20 cellular contexts compared by ENCODE assay signal in the genomic region with DNA sequence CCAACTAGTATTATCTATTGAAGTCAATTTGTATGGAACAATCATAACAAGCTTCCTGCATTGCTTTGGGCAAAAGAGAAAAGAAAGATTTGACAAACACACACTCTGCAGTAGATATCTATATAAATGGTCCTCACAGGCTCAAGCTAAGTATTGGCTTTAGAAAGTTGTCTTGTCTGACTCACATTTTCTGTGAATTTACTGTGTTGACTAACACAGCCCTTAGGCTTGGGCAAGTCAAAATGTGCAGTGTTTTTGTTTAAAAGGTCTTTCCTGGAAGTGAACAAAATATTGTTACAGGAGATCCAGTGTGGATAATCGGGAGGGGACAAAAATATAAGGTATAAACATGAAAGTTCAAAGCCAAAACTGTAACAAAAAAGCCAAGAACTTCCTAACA.
"Had no signal": no experiment of that assay in that cellular context is flagged by ENCODE, and none has a peak within 500 bp of the region (broad histone marks: within the 10 kb centered on the region; RNA-seq: fewer than 3 reads in every experiment).

No MANE protein-coding gene starts in this region.

- H3K4me3 ChIP-seq: left ventricle myocardium inferior, mucosa of descending colon, prostate gland, skin epidermis, suprapubic skin, vagina had no signal

- H3K27me3 Mint-ChIP-seq: activated naive CD8-positive, alpha-beta T cell; naive B cell had no signal

- H3K9me3 Mint-ChIP-seq: activated T-helper 1 cell treated with anti-CD3 and anti-CD28 coated beads, Interleukin-12 subunit alpha, Interleukin-12 subunit beta, Interleukin-2, Interleukin-4 antibody, amounts not matched to agents 30 ng/mL and 10 ng/mL and 1 ng/mL, durations not matched to agents 14 hours and 24 hours and 36 hours; stimulated activated naive CD8-positive, alpha-beta T cell treated with anti-CD3 and anti-CD28 coated beads, Interleukin-15, Interleukin-2, amounts not matched to agents 100 ng/mL and 50 ng/mL, for 24 hours; T-helper 1 cell treated with Interleukin-12 subunit alpha and Interleukin-12 subunit beta and Interleukin-4 antibody, amounts not matched to agents 30 μg/mL and 1 μg/mL, for 36 hours had no signal

- H3K27me3 ChIP-seq: suprapubic skin, vagina had no signal

- ATAC-seq: mucosa of descending colon, right cardiac atrium had no signal

- H3K36me3 ChIP-seq: left ventricle myocardium inferior, prostate gland, suprapubic skin, vagina had no signal

- H3K9me3 ChIP-seq: mucosa of descending colon, prostate gland, suprapubic skin, vagina had no signal

- H3K4me1 ChIP-seq: left ventricle myocardium inferior, prostate gland, suprapubic skin, vagina had no signal

- H3K4me1 Mint-ChIP-seq: endodermal cell, immature natural killer cell, naive B cell, neural crest cell had no signal

- DNase-seq: activated CD4-positive, alpha-beta T cell treated with anti-CD3 and anti-CD28 coated beads, Interleukin-2, amount 50 U/mL, for 1 hour; activated CD4-positive, CD25-positive, alpha-beta regulatory T cell treated with anti-CD3 and anti-CD28 coated beads, Interleukin-2, amount 50 U/mL, for 72 hours; activated CD8-positive, alpha-beta memory T cell treated with anti-CD3 and anti-CD28 coated beads for 24 hours; endodermal cell; immature natural killer cell; kidney glomerular epithelial cell; left ventricle myocardium inferior; mucosa of descending colon; naive B cell; right cardiac atrium; trophoblast cell had no signal

- H3K4me3 Mint-ChIP-seq: activated naive CD8-positive, alpha-beta T cell; activated T-helper 1 cell treated with anti-CD3 and anti-CD28 coated beads, Interleukin-12 subunit alpha, Interleukin-12 subunit beta, Interleukin-2, Interleukin-4 antibody, amounts not matched to agents 30 ng/mL and 10 ng/mL and 1 ng/mL, durations not matched to agents 14 hours and 24 hours and 36 hours; endodermal cell; immature natural killer cell; naive B cell; neural crest cell; stimulated activated naive CD8-positive, alpha-beta T cell treated with anti-CD3 and anti-CD28 coated beads, Interleukin-15, Interleukin-2, amounts not matched to agents 100 ng/mL and 50 ng/mL, for 24 hours; T-helper 1 cell treated with Interleukin-12 subunit alpha and Interleukin-12 subunit beta and Interleukin-4 antibody, amounts not matched to agents 30 μg/mL and 1 μg/mL, for 36 hours had no signal

- H3K27ac ChIP-seq: left ventricle myocardium inferior, prostate gland, suprapubic skin, vagina had no signal

- H3K36me3 Mint-ChIP-seq: activated naive CD8-positive, alpha-beta T cell; immature natural killer cell; naive B cell had no signal

- H3K27ac Mint-ChIP-seq: activated naive CD8-positive, alpha-beta T cell; activated T-helper 1 cell treated with anti-CD3 and anti-CD28 coated beads, Interleukin-12 subunit alpha, Interleukin-12 subunit beta, Interleukin-2, Interleukin-4 antibody, amounts not matched to agents 30 ng/mL and 10 ng/mL and 1 ng/mL, durations not matched to agents 14 hours and 24 hours and 36 hours; endodermal cell; immature natural killer cell; naive B cell; stimulated activated naive CD8-positive, alpha-beta T cell treated with anti-CD3 and anti-CD28 coated beads, Interleukin-15, Interleukin-2, amounts not matched to agents 100 ng/mL and 50 ng/mL, for 24 hours; T-helper 1 cell treated with Interleukin-12 subunit alpha and Interleukin-12 subunit beta and Interleukin-4 antibody, amounts not matched to agents 30 μg/mL and 1 μg/mL, for 36 hours had no signal
